ENCODE assay signal across 8 cellular contexts in the genomic region with DNA sequence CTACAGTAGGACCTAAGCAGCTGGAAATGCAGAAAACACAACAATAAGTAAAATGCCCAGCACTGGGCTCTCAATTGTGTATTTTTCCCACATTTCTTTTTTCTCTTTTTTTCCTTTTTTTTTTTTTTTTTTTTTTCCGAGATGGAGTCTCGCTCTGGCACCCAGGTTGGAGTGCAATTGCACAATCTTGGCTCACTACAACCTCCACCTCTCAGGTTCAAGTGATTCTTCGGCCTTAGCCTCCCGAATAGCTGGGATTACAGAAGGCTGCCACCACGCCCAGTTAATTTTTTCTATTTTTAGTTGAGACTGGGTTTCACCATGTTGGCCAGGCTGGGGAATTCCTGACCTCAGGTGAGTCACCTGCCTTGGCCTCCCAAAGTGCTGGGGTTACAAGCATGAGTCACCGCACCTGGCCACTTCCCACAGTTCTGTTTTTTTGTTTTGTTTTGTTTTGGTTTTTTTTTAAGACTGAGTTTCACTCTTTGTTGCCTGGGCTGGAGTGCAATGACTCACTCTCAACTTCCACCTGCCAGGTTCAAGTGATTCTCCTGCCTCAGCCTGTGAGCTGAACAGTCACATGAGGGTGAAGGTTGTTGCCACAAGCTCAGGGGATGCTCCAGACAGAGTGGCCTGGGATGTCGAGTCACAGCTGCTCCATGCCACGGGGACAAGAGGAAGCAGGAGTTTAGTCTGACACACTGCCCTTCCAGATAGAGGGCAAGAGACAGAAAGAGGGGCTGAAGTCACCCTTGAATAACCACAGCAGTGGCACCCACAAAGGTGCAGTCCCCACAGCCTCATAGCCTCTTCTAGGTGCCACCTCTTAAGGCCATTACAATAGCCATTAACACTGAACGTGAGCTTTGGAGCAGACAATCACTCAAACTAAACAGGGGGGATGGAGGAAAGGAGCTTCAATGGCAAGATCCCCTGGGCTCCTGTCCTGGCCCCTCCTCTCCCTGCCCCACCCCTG. TPM values are rescaled to one million over a fixed set of nuclear protein-coding genes. Genes with fewer than 3 reads are reported as not detected.
A peak's percentile ranks its signal among the peaks of the same experiment; 100 is the strongest.
DNase-seq lines count a peak whose midpoint lies in the region; ATAC-seq and TF ChIP-seq lines count a peak whose summit lies in the region.
"Not testable (repeated sequence)": the region's sequence is repeated elsewhere in the genome, so short reads cannot be mapped to it uniquely, and the experiment has no call there.

No MANE protein-coding gene starts in this region.

- H2BK12ac ChIP-seq in H9 (ENCODE audit: insufficient read length, low read depth, low read length) = not testable (repeated sequence)

- H3K18ac ChIP-seq in H9 (ENCODE audit: insufficient read length, low read depth, low read length) = peak overlapping the region; percentile 68

- not testable (repeated sequence) for H4K5ac ChIP-seq in H9 (ENCODE audit: insufficient read length, low read depth, low read length)

- ATAC-seq in GM18505 (IDR thresholded peaks at IDR 0.05; ENCODE audit: unreplicated experiment) (peak; percentile 65), HG03565 (IDR thresholded peaks at IDR 0.05; ENCODE audit: unreplicated experiment) (peak; percentile 65)
- peak; percentile 79 for ATAC-seq in activated CD8-positive, alpha-beta memory T cell treated with anti-CD3 and anti-CD28 coated beads, Interleukin-2, amount 10 ng/mL, durations not matched to agents 7 days and 5 days

- not testable (repeated sequence) for H2BK15ac ChIP-seq in H9 (ENCODE audit: low read depth, low read length)

- not testable (repeated sequence) for H2BK5ac ChIP-seq in H9 (ENCODE audit: insufficient read length, low read length)

- DNase-seq in H9 (peak; percentile 66), dermis blood vessel endothelial cell (peak; percentile 36)
- DNase-seq in activated CD8-positive, alpha-beta memory T cell treated with anti-CD3 and anti-CD28 coated beads, Interleukin-2, amount 10 ng/mL, durations not matched to agents 7 days and 5 days = peak; percentile 93
- DNase-seq in progenitor cell of endocrine pancreas (ENCODE audit: low spot score, unreplicated experiment) = not testable (repeated sequence)

- H3K4ac ChIP-seq in H9 (ENCODE audit: low read depth, low read length) = not testable (repeated sequence)

- TF ChIP-seq CTCF in H9 (conservative IDR thresholded peaks at IDR 0.05); OCI-LY3 (IDR thresholded peaks at IDR 0.05; ENCODE audit: low read depth, low read length); progenitor cell of endocrine pancreas (IDR thresholded peaks at IDR 0.05; ENCODE audit: unreplicated experiment): not testable (repeated sequence)

- not testable (repeated sequence) for H3K23me2 ChIP-seq in H9 (ENCODE audit: insufficient read length, low read depth, low read length, poor library complexity, severe bottlenecking)

- not testable (repeated sequence) for H3K4me1 ChIP-seq in H9 (ENCODE audit: insufficient read depth, low read length); thymus (ENCODE audit: control insufficient read depth, insufficient read depth, low read length)
- peaks cover 65% of the 10 kb centered on the region for H3K4me1 ChIP-seq in OCI-LY3 (ENCODE audit: low read length)

- not testable (repeated sequence) for H3K9ac ChIP-seq in H9 (ENCODE audit: extremely low read depth, insufficient read length, low read length)
- H3K9ac ChIP-seq in OCI-LY3 (ENCODE audit: low read length) = peak overlapping the region; percentile 36

- H3K36me3 Mint-ChIP-seq in H9 (ENCODE audit: insufficient read depth in 1 of 3, low read depth in 3 of 3) = peaks cover 11 to 38% (median 34%) of the 10 kb centered on the region in 3 experiments; a peak in 6 of 7 replicates
- H3K36me3 Mint-ChIP-seq in activated CD8-positive, alpha-beta memory T cell treated with anti-CD3 and anti-CD28 coated beads, Interleukin-2, amount 10 ng/mL, durations not matched to agents 7 days and 5 days = peaks cover 32% of the 10 kb centered on the region
- not testable (repeated sequence) for H3K36me3 Mint-ChIP-seq in progenitor cell of endocrine pancreas (ENCODE audit: insufficient read depth)

- peak overlapping the region in 2 of 3 experiments; percentile 81 to 97; a peak in 3 of 7 replicates for H3K27ac Mint-ChIP-seq in H9
- H3K27ac Mint-ChIP-seq in activated CD8-positive, alpha-beta memory T cell treated with anti-CD3 and anti-CD28 coated beads, Interleukin-2, amount 10 ng/mL, durations not matched to agents 7 days and 5 days = peak overlapping the region; percentile 80
- H3K27ac Mint-ChIP-seq in progenitor cell of endocrine pancreas = peak overlapping the region; percentile 91

- not testable (repeated sequence) for H3K9me3 ChIP-seq in H9 (ENCODE audit: control insufficient read depth, low read depth, low read length); OCI-LY3 (ENCODE audit: insufficient read depth, low read length); thymus (ENCODE audit: control insufficient read depth)

- H3K4me2 ChIP-seq in H9 (ENCODE audit: insufficient read depth, insufficient read length, low read length) = not testable (repeated sequence)
- peak overlapping the region; percentile 68 for H3K4me2 ChIP-seq in OCI-LY3 (ENCODE audit: low read length)

- not testable (repeated sequence) for H2BK20ac ChIP-seq in H9 (ENCODE audit: low read depth, low read length, poor library complexity, severe bottlenecking)

- not testable (repeated sequence) for H3K79me1 ChIP-seq in H9 (ENCODE audit: insufficient read depth, low read depth, low read length, poor library complexity, severe bottlenecking)

- H3K23ac ChIP-seq in H9 (ENCODE audit: insufficient read length, low read depth, low read length) = not testable (repeated sequence)

- H3K56ac ChIP-seq in H9 (ENCODE audit: insufficient read length, low read depth, low read length) = not testable (repeated sequence)

- H4K8ac ChIP-seq in H9 (replicated peaks; ENCODE audit: insufficient read length, low read depth, low read length) = not testable (repeated sequence)

- not testable (repeated sequence) for H2AFZ ChIP-seq in H9 (ENCODE audit: low read length); OCI-LY3 (ENCODE audit: low read depth, low read length)

- peaks cover 12% of the 10 kb centered on the region for H3K27me3 Mint-ChIP-seq in H9 (ENCODE audit: low read depth)
- not testable (repeated sequence) for H3K27me3 Mint-ChIP-seq in activated CD8-positive, alpha-beta memory T cell treated with anti-CD3 and anti-CD28 coated beads, Interleukin-2, amount 10 ng/mL, durations not matched to agents 7 days and 5 days; progenitor cell of endocrine pancreas

- H3K14ac ChIP-seq in H9 (ENCODE audit: insufficient read depth, low read length) = 0 out of 2 replicates have a peak overlapping the region, but pooled peaks have one; percentile 74

- H3K4me3 ChIP-seq in OCI-LY3 (ENCODE audit: low read length) = peak overlapping the region; percentile 35; the same call in 1 of the 2 replicates
- H3K4me3 ChIP-seq in thymus (ENCODE audit: low read length) = not testable (repeated sequence)

- not testable (repeated sequence) for H4K20me1 ChIP-seq in H9 (ENCODE audit: control insufficient read depth, insufficient read depth, insufficient read length); OCI-LY3 (ENCODE audit: insufficient read depth, low read length)

- CTCF ChIA-PET in activated CD8-positive, alpha-beta memory T cell treated with anti-CD3 and anti-CD28 coated beads, Interleukin-2, amount 10 ng/mL, durations not matched to agents 7 days and 5 days (lab: Charles Lee) = interaction anchor here (0.9 to 5.1 kb wide), 7 partner anchors 13 to 115 kb away, joined by 3 to 47 read pairs (median 5); a partner anchor contains a TSS

- not testable (repeated sequence) for H3K36me3 ChIP-seq in OCI-LY3 (replicated peaks; ENCODE audit: low read depth, low read length); thymus (ENCODE audit: control insufficient read depth, insufficient read depth)

- not testable (repeated sequence) for H3K79me2 ChIP-seq in H9 (ENCODE audit: insufficient read depth, low read length); OCI-LY3 (ENCODE audit: low read length)

- not testable (repeated sequence) for H3K4me3 Mint-ChIP-seq in H9; progenitor cell of endocrine pancreas (ENCODE audit: low read depth)
- peak overlapping the region; percentile 3 for H3K4me3 Mint-ChIP-seq in activated CD8-positive, alpha-beta memory T cell treated with anti-CD3 and anti-CD28 coated beads, Interleukin-2, amount 10 ng/mL, durations not matched to agents 7 days and 5 days

- H2BK120ac ChIP-seq in H9 (ENCODE audit: low read depth, low read length, poor library complexity, severe bottlenecking) = not testable (repeated sequence)

- H3K27ac ChIP-seq in H9 (ENCODE audit: insufficient read length, low read depth, low read length) = not testable (repeated sequence)
- peak overlapping the region; percentile 84 for H3K27ac ChIP-seq in OCI-LY3 (ENCODE audit: low read length)
- H3K27ac ChIP-seq in thymus (ENCODE audit: low read depth) = peak overlapping the region; percentile 33

- H3T11ph ChIP-seq in H9 (ENCODE audit: low read length) = not testable (repeated sequence)

- not testable (repeated sequence) for H4K91ac ChIP-seq in H9 (ENCODE audit: insufficient read length, low read depth, low read length)

- not testable (repeated sequence) for H3K27me3 ChIP-seq in H9 (ENCODE audit: insufficient read depth, low read length); OCI-LY3 (ENCODE audit: low read depth, low read length); thymus (ENCODE audit: control insufficient read depth, insufficient read depth)

- TF ChIP-seq POLR2A in GM18505 (IDR thresholded peaks at IDR 0.05; ENCODE audit: borderline replicate concordance, extremely low read depth, insufficient read depth, insufficient read length) = peak; percentile 32

- H2AK5ac ChIP-seq in H9 (ENCODE audit: insufficient read length, low read length) = not testable (repeated sequence)

- peaks cover 27 to 31% of the 10 kb centered on the region in 2 experiments for H3K9me3 Mint-ChIP-seq in H9
- H3K9me3 Mint-ChIP-seq in activated CD8-positive, alpha-beta memory T cell treated with anti-CD3 and anti-CD28 coated beads, Interleukin-2, amount 10 ng/mL, durations not matched to agents 7 days and 5 days (ENCODE audit: low read depth); progenitor cell of endocrine pancreas (ENCODE audit: low read depth): not testable (repeated sequence)

- no CpG with 5 or more reads among the region's 9 CpGs for WGBS in H9 (ENCODE audit: extremely low coverage, insufficient read length, low lambda C conversion rate)
- WGBS in thymus = 86% methylated on average over 9 of the region's 9 CpGs

- H3K4me1 Mint-ChIP-seq in H9 = peaks cover 27 to 31% of the 10 kb centered on the region in 2 experiments
- peaks cover 78% of the 10 kb centered on the region for H3K4me1 Mint-ChIP-seq in activated CD8-positive, alpha-beta memory T cell treated with anti-CD3 and anti-CD28 coated beads, Interleukin-2, amount 10 ng/mL, durations not matched to agents 7 days and 5 days
- H3K4me1 Mint-ChIP-seq in progenitor cell of endocrine pancreas (ENCODE audit: low read depth) = not testable (repeated sequence)

RNA-seq across cellular contexts. Expression of a gene that starts 2.9 kb away (rescaled TPM):
- 28.1 and 29.0 TPM in 2 replicates for total RNA-seq in H9 (2021)
- total RNA-seq in activated CD8-positive, alpha-beta memory T cell treated with anti-CD3 and anti-CD28 coated beads, Interleukin-2, amount 10 ng/mL, durations not matched to agents 7 days and 5 days = 10 to 100 TPM; 32.8 to 82.6 TPM
- under 0.01 and 2.5 TPM in 2 replicates for total RNA-seq in dermis blood vessel endothelial cell
- total RNA-seq in progenitor cell of endocrine pancreas = 10.1 and 12.6 TPM in 2 replicates
- 9.2 TPM for polyA plus RNA-seq in thymus

RNA-seq across cellular contexts. Expression of a gene that starts 27.7 kb away (rescaled TPM):
- total RNA-seq in H9 (2021) (not detected in 2 replicates), dermis blood vessel endothelial cell (not detected in 2 replicates), progenitor cell of endocrine pancreas (not detected in 2 replicates)
- not detected for total RNA-seq in activated CD8-positive, alpha-beta memory T cell treated with anti-CD3 and anti-CD28 coated beads, Interleukin-2, amount 10 ng/mL, durations not matched to agents 7 days and 5 days
- polyA plus RNA-seq in thymus = 17.3 TPM

RNA-seq across cellular contexts. Expression of a gene that starts 29.0 kb away (rescaled TPM):
- total RNA-seq in H9 (2021) (31.7 and 32.1 TPM in 2 replicates), dermis blood vessel endothelial cell (0.68 and 3.9 TPM in 2 replicates), progenitor cell of endocrine pancreas (4.2 and 7.0 TPM in 2 replicates)
- total RNA-seq in activated CD8-positive, alpha-beta memory T cell treated with anti-CD3 and anti-CD28 coated beads, Interleukin-2, amount 10 ng/mL, durations not matched to agents 7 days and 5 days = 100 to 1,000 TPM; 147 to 176 TPM
- polyA plus RNA-seq in thymus = 29.6 TPM

RNA-seq across cellular contexts. Expression of a gene that starts 35.9 kb away (rescaled TPM):
- total RNA-seq in H9 (2021) (8.6 and 9.4 TPM in 2 replicates), dermis blood vessel endothelial cell (1.3 and 3.4 TPM in 2 replicates), progenitor cell of endocrine pancreas (2.0 and 2.4 TPM in 2 replicates)
- 10 to 100 TPM; 49.8 to 69.4 TPM for total RNA-seq in activated CD8-positive, alpha-beta memory T cell treated with anti-CD3 and anti-CD28 coated beads, Interleukin-2, amount 10 ng/mL, durations not matched to agents 7 days and 5 days
- 7.0 TPM for polyA plus RNA-seq in thymus

RNA-seq across cellular contexts. Expression of a gene that starts 55.6 kb away (rescaled TPM):
- 8.9 and 11.6 TPM in 2 replicates for total RNA-seq in H9 (2021)
- total RNA-seq in activated CD8-positive, alpha-beta memory T cell treated with anti-CD3 and anti-CD28 coated beads, Interleukin-2, amount 10 ng/mL, durations not matched to agents 7 days and 5 days = 10 to 100 TPM; 39.8 to 58.0 TPM
- 2.7 and 4.8 TPM in 2 replicates for total RNA-seq in dermis blood vessel endothelial cell
- total RNA-seq in progenitor cell of endocrine pancreas = 23.6 and 25.3 TPM in 2 replicates
- polyA plus RNA-seq in thymus = 7.2 TPM
